1 cellular context compared by ENCODE assay signal in genomic region chr2:136051725-136052048, GRCh38.
TF ChIP-seq lines count a peak whose summit lies in the region.

No MANE protein-coding gene starts in this region.

TF ChIP-seq in GM12878, 131 proteins besides CTCF, POLR2A, EP300 and RAD21 (continued from another document and continues in another):
- TF ChIP-seq, protein P1, sequence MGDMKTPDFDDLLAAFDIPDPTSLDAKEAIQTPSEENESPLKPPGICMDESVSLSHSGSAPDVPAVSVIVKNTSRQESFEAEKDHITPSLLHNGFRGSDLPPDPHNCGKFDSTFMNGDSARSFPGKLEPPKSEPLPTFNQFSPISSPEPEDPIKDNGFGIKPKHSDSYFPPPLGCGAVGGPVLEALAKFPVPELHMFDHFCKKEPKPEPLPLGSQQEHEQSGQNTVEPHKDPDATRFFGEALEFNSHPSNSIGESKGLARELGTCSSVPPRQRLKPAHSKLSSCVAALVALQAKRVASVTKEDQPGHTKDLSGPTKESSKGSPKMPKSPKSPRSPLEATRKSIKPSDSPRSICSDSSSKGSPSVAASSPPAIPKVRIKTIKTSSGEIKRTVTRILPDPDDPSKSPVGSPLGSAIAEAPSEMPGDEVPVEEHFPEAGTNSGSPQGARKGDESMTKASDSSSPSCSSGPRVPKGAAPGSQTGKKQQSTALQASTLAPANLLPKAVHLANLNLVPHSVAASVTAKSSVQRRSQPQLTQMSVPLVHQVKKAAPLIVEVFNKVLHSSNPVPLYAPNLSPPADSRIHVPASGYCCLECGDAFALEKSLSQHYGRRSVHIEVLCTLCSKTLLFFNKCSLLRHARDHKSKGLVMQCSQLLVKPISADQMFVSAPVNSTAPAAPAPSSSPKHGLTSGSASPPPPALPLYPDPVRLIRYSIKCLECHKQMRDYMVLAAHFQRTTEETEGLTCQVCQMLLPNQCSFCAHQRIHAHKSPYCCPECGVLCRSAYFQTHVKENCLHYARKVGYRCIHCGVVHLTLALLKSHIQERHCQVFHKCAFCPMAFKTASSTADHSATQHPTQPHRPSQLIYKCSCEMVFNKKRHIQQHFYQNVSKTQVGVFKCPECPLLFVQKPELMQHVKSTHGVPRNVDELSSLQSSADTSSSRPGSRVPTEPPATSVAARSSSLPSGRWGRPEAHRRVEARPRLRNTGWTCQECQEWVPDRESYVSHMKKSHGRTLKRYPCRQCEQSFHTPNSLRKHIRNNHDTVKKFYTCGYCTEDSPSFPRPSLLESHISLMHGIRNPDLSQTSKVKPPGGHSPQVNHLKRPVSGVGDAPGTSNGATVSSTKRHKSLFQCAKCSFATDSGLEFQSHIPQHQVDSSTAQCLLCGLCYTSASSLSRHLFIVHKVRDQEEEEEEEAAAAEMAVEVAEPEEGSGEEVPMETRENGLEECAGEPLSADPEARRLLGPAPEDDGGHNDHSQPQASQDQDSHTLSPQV (IDR thresholded peaks at IDR 0.05): no peak
- TF ChIP-seq ZBED1 (IDR thresholded peaks at IDR 0.05; ENCODE audit: borderline replicate concordance): peak; percentile 20; the same call in 1 of the 2 replicates
- TF ChIP-seq PAX5 (IDR thresholded peaks at IDR 0.05; ENCODE audit: borderline replicate concordance, low read depth, low read length): no peak
- no peak for TF ChIP-seq LARP7 (IDR thresholded peaks at IDR 0.05)
- no peak for TF ChIP-seq BACH1 (IDR thresholded peaks at IDR 0.05; ENCODE audit: borderline replicate concordance)
- no peak for TF ChIP-seq SIN3A (IDR thresholded peaks at IDR 0.05; ENCODE audit: low read depth, low read length)
- TF ChIP-seq TCF12 (IDR thresholded peaks at IDR 0.05; ENCODE audit: low read depth, low read length): no peak
- TF ChIP-seq NKRF (conservative IDR thresholded peaks at IDR 0.05): no peak
- TF ChIP-seq, protein P2, sequence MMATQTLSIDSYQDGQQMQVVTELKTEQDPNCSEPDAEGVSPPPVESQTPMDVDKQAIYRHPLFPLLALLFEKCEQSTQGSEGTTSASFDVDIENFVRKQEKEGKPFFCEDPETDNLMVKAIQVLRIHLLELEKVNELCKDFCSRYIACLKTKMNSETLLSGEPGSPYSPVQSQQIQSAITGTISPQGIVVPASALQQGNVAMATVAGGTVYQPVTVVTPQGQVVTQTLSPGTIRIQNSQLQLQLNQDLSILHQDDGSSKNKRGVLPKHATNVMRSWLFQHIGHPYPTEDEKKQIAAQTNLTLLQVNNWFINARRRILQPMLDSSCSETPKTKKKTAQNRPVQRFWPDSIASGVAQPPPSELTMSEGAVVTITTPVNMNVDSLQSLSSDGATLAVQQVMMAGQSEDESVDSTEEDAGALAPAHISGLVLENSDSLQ (IDR thresholded peaks at IDR 0.05): no peak
- TF ChIP-seq E4F1 (IDR thresholded peaks at IDR 0.05; ENCODE audit: borderline replicate concordance, partially characterized antibody): no peak
- TF ChIP-seq, protein P3, sequence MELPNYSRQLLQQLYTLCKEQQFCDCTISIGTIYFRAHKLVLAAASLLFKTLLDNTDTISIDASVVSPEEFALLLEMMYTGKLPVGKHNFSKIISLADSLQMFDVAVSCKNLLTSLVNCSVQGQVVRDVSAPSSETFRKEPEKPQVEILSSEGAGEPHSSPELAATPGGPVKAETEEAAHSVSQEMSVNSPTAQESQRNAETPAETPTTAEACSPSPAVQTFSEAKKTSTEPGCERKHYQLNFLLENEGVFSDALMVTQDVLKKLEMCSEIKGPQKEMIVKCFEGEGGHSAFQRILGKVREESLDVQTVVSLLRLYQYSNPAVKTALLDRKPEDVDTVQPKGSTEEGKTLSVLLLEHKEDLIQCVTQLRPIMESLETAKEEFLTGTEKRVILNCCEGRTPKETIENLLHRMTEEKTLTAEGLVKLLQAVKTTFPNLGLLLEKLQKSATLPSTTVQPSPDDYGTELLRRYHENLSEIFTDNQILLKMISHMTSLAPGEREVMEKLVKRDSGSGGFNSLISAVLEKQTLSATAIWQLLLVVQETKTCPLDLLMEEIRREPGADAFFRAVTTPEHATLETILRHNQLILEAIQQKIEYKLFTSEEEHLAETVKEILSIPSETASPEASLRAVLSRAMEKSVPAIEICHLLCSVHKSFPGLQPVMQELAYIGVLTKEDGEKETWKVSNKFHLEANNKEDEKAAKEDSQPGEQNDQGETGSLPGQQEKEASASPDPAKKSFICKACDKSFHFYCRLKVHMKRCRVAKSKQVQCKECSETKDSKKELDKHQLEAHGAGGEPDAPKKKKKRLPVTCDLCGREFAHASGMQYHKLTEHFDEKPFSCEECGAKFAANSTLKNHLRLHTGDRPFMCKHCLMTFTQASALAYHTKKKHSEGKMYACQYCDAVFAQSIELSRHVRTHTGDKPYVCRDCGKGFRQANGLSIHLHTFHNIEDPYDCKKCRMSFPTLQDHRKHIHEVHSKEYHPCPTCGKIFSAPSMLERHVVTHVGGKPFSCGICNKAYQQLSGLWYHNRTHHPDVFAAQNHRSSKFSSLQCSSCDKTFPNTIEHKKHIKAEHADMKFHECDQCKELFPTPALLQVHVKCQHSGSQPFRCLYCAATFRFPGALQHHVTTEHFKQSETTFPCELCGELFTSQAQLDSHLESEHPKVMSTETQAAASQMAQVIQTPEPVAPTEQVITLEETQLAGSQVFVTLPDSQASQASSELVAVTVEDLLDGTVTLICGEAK (IDR thresholded peaks at IDR 0.05; ENCODE audit: borderline replicate concordance): no peak
- no peak for TF ChIP-seq CBX3 (IDR thresholded peaks at IDR 0.05; ENCODE audit: borderline replicate concordance, low read depth)
- no peak for TF ChIP-seq STAT1 (conservative IDR thresholded peaks at IDR 0.05)
- TF ChIP-seq SMAD1 (IDR thresholded peaks at IDR 0.05; ENCODE audit: low read depth, partially characterized antibody): no peak
- no peak for TF ChIP-seq MYC (IDR thresholded peaks at IDR 0.05; ENCODE audit: insufficient read depth, insufficient read length, insufficient replicate concordance, low read length, severe bottlenecking)
- peak; percentile 25; the same call in 1 of the 2 replicates for TF ChIP-seq JUNB (IDR thresholded peaks at IDR 0.05)
- no peak for TF ChIP-seq BMI1 (IDR thresholded peaks at IDR 0.05; ENCODE audit: borderline replicate concordance)
- no peak for TF ChIP-seq HSF1 (IDR thresholded peaks at IDR 0.05; ENCODE audit: low read depth, low read length)
- peak; percentile 81; the same call in 1 of the 2 replicates for TF ChIP-seq ZNF384 (IDR thresholded peaks at IDR 0.05; ENCODE audit: borderline replicate concordance, low read depth, low read length)
- TF ChIP-seq, protein P4, sequence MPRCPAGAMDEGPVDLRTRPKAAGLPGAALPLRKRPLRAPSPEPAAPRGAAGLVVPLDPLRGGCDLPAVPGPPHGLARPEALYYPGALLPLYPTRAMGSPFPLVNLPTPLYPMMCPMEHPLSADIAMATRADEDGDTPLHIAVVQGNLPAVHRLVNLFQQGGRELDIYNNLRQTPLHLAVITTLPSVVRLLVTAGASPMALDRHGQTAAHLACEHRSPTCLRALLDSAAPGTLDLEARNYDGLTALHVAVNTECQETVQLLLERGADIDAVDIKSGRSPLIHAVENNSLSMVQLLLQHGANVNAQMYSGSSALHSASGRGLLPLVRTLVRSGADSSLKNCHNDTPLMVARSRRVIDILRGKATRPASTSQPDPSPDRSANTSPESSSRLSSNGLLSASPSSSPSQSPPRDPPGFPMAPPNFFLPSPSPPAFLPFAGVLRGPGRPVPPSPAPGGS (IDR thresholded peaks at IDR 0.05; ENCODE audit: borderline replicate concordance, insufficient read depth, low read depth, low read length, poor library complexity, severe bottlenecking): peak; percentile 26
- no peak for TF ChIP-seq NRF1 (conservative IDR thresholded peaks at IDR 0.05; ENCODE audit: low read depth, low read length)
- TF ChIP-seq WRNIP1 (IDR thresholded peaks at IDR 0.05; ENCODE audit: borderline replicate concordance, low read depth, low read length): no peak
- TF ChIP-seq TAF1 (IDR thresholded peaks at IDR 0.05; ENCODE audit: borderline replicate concordance, low read depth, low read length): no peak
- TF ChIP-seq NBN (IDR thresholded peaks at IDR 0.05): 0 out of 2 replicates have a peak, but pooled peaks have one; percentile 8
- TF ChIP-seq KAT2A (conservative IDR thresholded peaks at IDR 0.05; ENCODE audit: control insufficient read depth, low read depth, low read length): no peak
- no peak for TF ChIP-seq MXI1 (IDR thresholded peaks at IDR 0.05; ENCODE audit: low read depth, low read length)
- TF ChIP-seq ZZZ3 (IDR thresholded peaks at IDR 0.05; ENCODE audit: control insufficient read depth, insufficient read length, low read depth): no peak
- no peak for TF ChIP-seq SP1 (IDR thresholded peaks at IDR 0.05; ENCODE audit: low read depth, low read length)
- TF ChIP-seq YY1 (IDR thresholded peaks at IDR 0.05; ENCODE audit: low read depth, low read length): no peak
- peak in 1 of 2 experiments; percentile 75; a peak in 1 of 4 replicates for TF ChIP-seq ETV6 (conservative IDR thresholded peaks at IDR 0.05 in 1 of 2, IDR thresholded peaks at IDR 0.05 in 1 of 2; ENCODE audit: borderline replicate concordance in 1 of 2, low read depth in 1 of 2)
- no peak for TF ChIP-seq KDM1A (IDR thresholded peaks at IDR 0.05; ENCODE audit: borderline replicate concordance)
- no peak for TF ChIP-seq CUX1 (IDR thresholded peaks at IDR 0.05; ENCODE audit: insufficient replicate concordance, low read depth, low read length)
- no peak for TF ChIP-seq CREB1 (IDR thresholded peaks at IDR 0.05; ENCODE audit: low read depth)
- no peak for TF ChIP-seq HCFC1 (IDR thresholded peaks at IDR 0.05; ENCODE audit: low read length)
- no peak for TF ChIP-seq SMC3 (IDR thresholded peaks at IDR 0.05; ENCODE audit: borderline replicate concordance, low read length)
- 0 out of 2 replicates have a peak, but pooled peaks have one; percentile 16 for TF ChIP-seq RB1 (IDR thresholded peaks at IDR 0.05; ENCODE audit: borderline replicate concordance)
- no peak for TF ChIP-seq JUND (IDR thresholded peaks at IDR 0.05; ENCODE audit: low read depth, low read length)
